In genomic region chr22:25054943-25055511, GRCh38 we compare ENCODE assay signal across 14 cellular contexts.
DNase-seq lines count a peak whose midpoint lies in the region; ATAC-seq, FAIRE-seq and TF ChIP-seq lines count a peak whose summit lies in the region.
"Had no signal": no experiment of that assay in that cellular context is flagged by ENCODE, and none has a peak within 500 bp of the region (broad histone marks: within the 10 kb centered on the region; RNA-seq: fewer than 3 reads in every experiment).

No MANE protein-coding gene starts in this region.

- H3K36me3 ChIP-seq in kidney (ENCODE audit: control insufficient read depth in 1 of 2, insufficient read depth in 2 of 2, low read length in 2 of 2) = peaks cover 0 to 7% of the 10 kb centered on the region in 2 donors
- H3K36me3 ChIP-seq: gastrocnemius medialis had no signal

- TF ChIP-seq CTCF in kidney (IDR thresholded peaks at IDR 0.05; ENCODE audit: borderline replicate concordance, extremely low read depth, insufficient read depth) (no peak), GM13976 (IDR thresholded peaks at IDR 0.05; ENCODE audit: borderline replicate concordance, control extremely low read depth, extremely low read depth, insufficient read depth, missing control alignments) (no peak)

- no peaks in the 10 kb centered on the region for H3K9me3 ChIP-seq in kidney (ENCODE audit: control insufficient read depth in 1 of 2, low read length in 2 of 2)
- H3K9me3 ChIP-seq: gastrocnemius medialis had no signal

- no peak overlapping the region for H3K4me3 Mint-ChIP-seq in activated T-helper 1 cell treated with anti-CD3 and anti-CD28 coated beads, Interleukin-12 subunit alpha, Interleukin-12 subunit beta, Interleukin-2, Interleukin-4 antibody, amounts not matched to agents 30 ng/mL and 10 ng/mL and 1 ng/mL, durations not matched to agents 14 hours and 24 hours and 36 hours

- peaks cover 7% of the 10 kb centered on the region for H3K36me3 Mint-ChIP-seq in activated T-helper 1 cell treated with anti-CD3 and anti-CD28 coated beads, Interleukin-12 subunit alpha, Interleukin-12 subunit beta, Interleukin-2, Interleukin-4 antibody, amounts not matched to agents 30 ng/mL and 10 ng/mL and 1 ng/mL, durations not matched to agents 14 hours and 24 hours and 36 hours (ENCODE audit: low read depth)

- DNase-seq in activated naive CD4-positive, alpha-beta T cell treated with Interleukin-2 at 50 U/mL for 16 hours = peak; percentile 67
- DNase-seq in activated naive CD4-positive, alpha-beta T cell (lab: John Stamatoyannopoulos, UW) = no peak
- DNase-seq in activated T-helper 1 cell treated with anti-CD3 and anti-CD28 coated beads, Interleukin-12 subunit alpha, Interleukin-12 subunit beta, Interleukin-2, Interleukin-4 antibody, amounts not matched to agents 30 ng/mL and 10 ng/mL and 1 ng/mL, durations not matched to agents 14 hours and 24 hours and 36 hours (ENCODE audit: low spot score) = no peak
- peak; percentile 67 for DNase-seq in islet precursor cell
- peak; percentile 63 for DNase-seq in stimulated activated naive CD8-positive, alpha-beta T cell treated with anti-CD3 and anti-CD28 coated beads, Interleukin-15, Interleukin-2, amounts not matched to agents 100 U/mL and 50 U/mL, for 24 hours
- DNase-seq in kidney = no peak
- no peak for DNase-seq in GM13976 (ENCODE audit: low spot score)
- DNase-seq: NCI-H187, PC-9 had no signal

- H3K9ac ChIP-seq in kidney (ENCODE audit: low read length in 2 of 2) = no peak overlapping the region

- H3K4me1 ChIP-seq in kidney (ENCODE audit: control insufficient read depth in 1 of 2, insufficient read depth in 1 of 2, low read depth in 1 of 2, low read length in 2 of 2) = peaks cover 11 to 22% of the 10 kb centered on the region in 2 donors
- H3K4me1 ChIP-seq: gastrocnemius medialis had no signal

- ATAC-seq in stimulated activated naive CD8-positive, alpha-beta T cell treated with anti-CD3 and anti-CD28 coated beads, Interleukin-15, Interleukin-2, amounts not matched to agents 100 U/mL and 50 U/mL, for 24 hours = peak; percentile 80
- no peak for ATAC-seq in GM18498 (IDR thresholded peaks at IDR 0.05; ENCODE audit: unreplicated experiment)
- ATAC-seq: gastrocnemius medialis, HepG2 had no signal

- H3K27ac Mint-ChIP-seq in activated T-helper 1 cell treated with anti-CD3 and anti-CD28 coated beads, Interleukin-12 subunit alpha, Interleukin-12 subunit beta, Interleukin-2, Interleukin-4 antibody, amounts not matched to agents 30 ng/mL and 10 ng/mL and 1 ng/mL, durations not matched to agents 14 hours and 24 hours and 36 hours = peak overlapping the region; percentile 29

- H3K4me3 ChIP-seq in kidney (ENCODE audit: low read length in 2 of 2) = no peak overlapping the region
- H3K4me3 ChIP-seq: gastrocnemius medialis, lung, PC-9 had no signal

- peaks cover 13% of the 10 kb centered on the region for H3K9me3 Mint-ChIP-seq in activated T-helper 1 cell treated with anti-CD3 and anti-CD28 coated beads, Interleukin-12 subunit alpha, Interleukin-12 subunit beta, Interleukin-2, Interleukin-4 antibody, amounts not matched to agents 30 ng/mL and 10 ng/mL and 1 ng/mL, durations not matched to agents 14 hours and 24 hours and 36 hours

- in situ Hi-C loops in GM13976 (cut with MboI; ENCODE audit: low sequenced_read_pairs, unreplicated experiment) = no loop called here

- H3K4me1 Mint-ChIP-seq in activated T-helper 1 cell treated with anti-CD3 and anti-CD28 coated beads, Interleukin-12 subunit alpha, Interleukin-12 subunit beta, Interleukin-2, Interleukin-4 antibody, amounts not matched to agents 30 ng/mL and 10 ng/mL and 1 ng/mL, durations not matched to agents 14 hours and 24 hours and 36 hours (ENCODE audit: low read depth) = peaks cover 35% of the 10 kb centered on the region

- FAIRE-seq in kidney (lab: Jason Lieb, UNC) = no peak
- FAIRE-seq: HepG2 had no signal

- H3K27me3 Mint-ChIP-seq in activated T-helper 1 cell treated with anti-CD3 and anti-CD28 coated beads, Interleukin-12 subunit alpha, Interleukin-12 subunit beta, Interleukin-2, Interleukin-4 antibody, amounts not matched to agents 30 ng/mL and 10 ng/mL and 1 ng/mL, durations not matched to agents 14 hours and 24 hours and 36 hours (ENCODE audit: insufficient read depth) = no peaks in the 10 kb centered on the region

- intact Hi-C loops in activated T-helper 1 cell treated with anti-CD3 and anti-CD28 coated beads, Interleukin-12 subunit alpha, Interleukin-12 subunit beta, Interleukin-2, Interleukin-4 antibody, amounts not matched to agents 30 ng/mL and 10 ng/mL and 1 ng/mL, durations not matched to agents 14 hours and 24 hours and 36 hours (cut with micrococcal nuclease) = loop anchor here (2.0 kb wide), 2 partner anchors 60 to 286 kb away; no protein-coding TSS in a partner anchor
- intact Hi-C loops in kidney (cut with DNase I) = no loop called here

- H3K27ac ChIP-seq in kidney (ENCODE audit: low read depth in 2 of 2, low read length in 2 of 2) = peak overlapping the region in 1 of 2 donors; percentile 70
- H3K27ac ChIP-seq: PC-9, VCaP had no signal

Comparison
In these comparisons a context has a peak if more than half of its experiments do, and no peak if none do; other contexts are left out.
1. DNase-seq: peak in activated naive CD4-positive, alpha-beta T cell treated with Interleukin-2 at 50 U/mL for 16 hours (single experiment), islet precursor cell (single experiment) and stimulated activated naive CD8-positive, alpha-beta T cell treated with anti-CD3 and anti-CD28 coated beads, Interleukin-15, Interleukin-2, amounts not matched to agents 100 U/mL and 50 U/mL, for 24 hours (single experiment); none in activated naive CD4-positive, alpha-beta T cell (0 of 4), activated T-helper 1 cell treated with anti-CD3 and anti-CD28 coated beads, Interleukin-12 subunit alpha, Interleukin-12 subunit beta, Interleukin-2, Interleukin-4 antibody, amounts not matched to agents 30 ng/mL and 10 ng/mL and 1 ng/mL, durations not matched to agents 14 hours and 24 hours and 36 hours (single experiment), kidney (single experiment) and GM13976 (single experiment).